In genomic region chr1:11767932-11768704, GRCh38 we compare ENCODE assay signal across 1 cellular context.
A peak's percentile ranks its signal among the peaks of the same experiment; 100 is the strongest.
TF ChIP-seq lines count a peak whose summit lies in the region.

No MANE protein-coding gene starts in this region.

TF ChIP-seq in K562, 482 proteins besides CTCF, POLR2A, EP300 and RAD21:
- TF ChIP-seq HDAC2 (IDR thresholded peaks at IDR 0.05) (peak; percentile 71; the same call in 1 of the 2 replicates), ZNF282 (CRISPR knock-in tag; IDR thresholded peaks at IDR 0.05) (peak; percentile 19; the same call in 1 of the 2 replicates), E4F1 (CRISPR knock-in tag; IDR thresholded peaks at IDR 0.05; ENCODE audit: borderline replicate concordance) (no peak), SNRNP70 (optimal IDR thresholded peaks at IDR 0.05; ENCODE audit: low read depth, low read length) (no peak), KDM1A (IDR thresholded peaks at IDR 0.05) (peak; percentile 44 to 71), RBM25 (IDR thresholded peaks at IDR 0.05; ENCODE audit: low read depth, low read length, severe bottlenecking) (peak; percentile 94), BCOR (IDR thresholded peaks at IDR 0.05) (peak; percentile 89), ZFP36 (IDR thresholded peaks at IDR 0.05; ENCODE audit: low read depth, low read length, partially characterized antibody) (peak; percentile 84), RBM17 (IDR thresholded peaks at IDR 0.05; ENCODE audit: borderline replicate concordance, low read depth, low read length) (no peak), CHD4 (IDR thresholded peaks at IDR 0.05; ENCODE audit: insufficient read depth, insufficient replicate concordance, low read depth, low read length, poor library complexity, severe bottlenecking) (peak; percentile 37), ZBTB33 (CRISPR knock-in tag; IDR thresholded peaks at IDR 0.05) (0 out of 2 replicates have a peak, but pooled peaks have one; percentile 58), CTCFL (IDR thresholded peaks at IDR 0.05; ENCODE audit: borderline replicate concordance, insufficient read depth, low read depth, low read length, poor library complexity, severe bottlenecking) (no peak), ADNP (tag; IDR thresholded peaks at IDR 0.05) (0 out of 2 replicates have a peak, but pooled peaks have one; percentile 54)
